In the genomic region with DNA sequence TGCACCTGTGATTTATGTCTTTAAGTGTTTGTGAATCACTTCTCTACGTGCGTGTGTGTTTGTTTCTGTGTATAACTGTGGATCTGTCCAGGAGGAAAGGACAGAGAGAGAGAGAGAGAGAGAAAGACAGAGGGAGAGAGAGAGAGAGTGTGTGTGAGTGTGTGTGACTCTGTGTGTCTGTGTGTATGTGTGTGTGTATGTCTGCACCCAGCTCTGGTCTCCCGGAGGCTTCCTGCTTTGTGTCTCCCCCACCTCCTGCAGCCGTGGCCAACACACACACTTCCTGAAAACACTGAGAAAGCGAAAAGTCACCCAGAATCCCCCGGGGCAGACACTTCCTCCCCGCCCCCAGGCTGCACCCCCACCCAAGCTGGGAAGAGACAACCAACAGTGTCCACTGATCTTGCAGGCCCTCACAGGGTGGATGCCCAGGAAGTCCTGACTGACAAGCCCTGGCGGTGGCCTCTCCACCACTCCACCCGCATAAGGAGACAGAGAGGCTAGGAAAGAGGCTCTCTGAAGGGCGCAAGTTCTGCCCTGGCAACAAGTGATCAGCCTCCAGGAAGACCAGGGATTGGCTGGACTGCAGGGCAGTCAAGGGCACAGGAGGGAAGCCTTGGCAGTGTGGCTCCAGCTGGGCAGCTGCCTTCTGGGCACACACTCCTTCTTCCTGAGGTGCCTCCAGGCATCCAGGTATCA, we compare ENCODE assay signal across 8 cellular contexts. TPM values are rescaled to one million over a fixed set of nuclear protein-coding genes. Genes with fewer than 3 reads are reported as not detected.
DNase-seq lines count a peak whose midpoint lies in the region; ATAC-seq and TF ChIP-seq lines count a peak whose summit lies in the region.

No MANE protein-coding gene starts in this region.

- TF ChIP-seq CTCF in GM12864 (IDR thresholded peaks at IDR 0.05; ENCODE audit: low read depth, low read length, missing control alignments) (no peak), SU-DHL-6 (IDR thresholded peaks at IDR 0.05; ENCODE audit: insufficient read depth, low read length, poor library complexity, severe bottlenecking) (no peak), cardiac muscle cell (IDR thresholded peaks at IDR 0.05; ENCODE audit: low read depth, low read length) (no peak), prostate gland (IDR thresholded peaks at IDR 0.05) (peak in 3 of 4 experiments; percentile 10 to 48 (median 11)), upper lobe of right lung (IDR thresholded peaks at IDR 0.05) (no peak)

- intact Hi-C loops in prostate gland (cut with DNase I) = loop anchor here (5.0 kb wide), 1 partner anchor 90 kb away; the partner anchor contains the start of gene ATG16L2
- intact Hi-C loops in upper lobe of right lung (cut with DNase I) = loop anchor here (10.0 kb wide), 1 partner anchor 453 kb away; no protein-coding TSS in a partner anchor

- H4K20me1 ChIP-seq in SU-DHL-6 (ENCODE audit: low read depth, low read length) = no peaks in the 10 kb centered on the region

- peaks cover 46% of the 10 kb centered on the region for H3K79me2 ChIP-seq in SU-DHL-6 (ENCODE audit: insufficient read depth, low read length)

- H3K9me3 ChIP-seq in SU-DHL-6 (ENCODE audit: insufficient read depth, low read length) = no peaks in the 10 kb centered on the region
- H3K9me3 ChIP-seq in cardiac muscle cell (ENCODE audit: low read depth) = no peaks in the 10 kb centered on the region
- no peaks in the 10 kb centered on the region for H3K9me3 ChIP-seq in prostate gland
- H3K9me3 ChIP-seq in upper lobe of right lung = no peaks in the 10 kb centered on the region

- DNase-seq in GM12864 (ENCODE audit: low read depth) (peak; percentile 76), NCI-H1048 (lab: John Stamatoyannopoulos, UW) (peak; percentile 51), cardiac muscle cell (ENCODE audit: low read depth in 1 of 2, low spot score in 1 of 2) (peak; percentile 79 to 96), prostate gland (ENCODE audit: low spot score) (peak; percentile 88), upper lobe of right lung (peak; percentile 92)
- peak; percentile 54 for DNase-seq in activated naive CD8-positive, alpha-beta T cell treated with anti-CD3 and anti-CD28 coated beads, Interleukin-2, amount 50 U/mL, for 16 hours (ENCODE audit: low read depth, low spot score)

- H3K27me3 ChIP-seq in SU-DHL-6 (ENCODE audit: low read length) (no peaks in the 10 kb centered on the region), cardiac muscle cell (no peaks in the 10 kb centered on the region), prostate gland (replicated peaks; ENCODE audit: insufficient read depth) (no peaks in the 10 kb centered on the region), upper lobe of right lung (no peaks in the 10 kb centered on the region)

- H3K9me2 ChIP-seq in SU-DHL-6 (replicated peaks; ENCODE audit: insufficient read depth, low read length) = no peaks in the 10 kb centered on the region

- WGBS in prostate gland = 0% methylated on average over 10 of the region's 10 CpGs

- H3K27ac ChIP-seq in SU-DHL-6 (ENCODE audit: low read depth, low read length) = peak overlapping the region; percentile 69
- peak overlapping the region; percentile 42 for H3K27ac ChIP-seq in cardiac muscle cell
- H3K27ac ChIP-seq in prostate gland = peak overlapping the region; percentile 82 to 89
- peak overlapping the region; percentile 91 for H3K27ac ChIP-seq in upper lobe of right lung

- H3K4me3 ChIP-seq in GM12864 (ENCODE audit: low read depth, low read length) (peak overlapping the region; percentile 72), SU-DHL-6 (ENCODE audit: insufficient read depth, low read length, poor library complexity, severe bottlenecking) (peak overlapping the region; percentile 67), cardiac muscle cell (no peak overlapping the region), prostate gland (peak overlapping the region; percentile 49 to 59), upper lobe of right lung (peak overlapping the region; percentile 78)

- peak overlapping the region; percentile 83 for H2AFZ ChIP-seq in SU-DHL-6 (ENCODE audit: low read depth, low read length, severe bottlenecking)

- H3K4me2 ChIP-seq in SU-DHL-6 (ENCODE audit: low read depth, low read length, poor library complexity, severe bottlenecking) = peak overlapping the region; percentile 80

- TF ChIP-seq POLR2A in prostate gland (IDR thresholded peaks at IDR 0.05) = peak; percentile 70

- H3K9ac ChIP-seq in SU-DHL-6 (ENCODE audit: low read length) = peak overlapping the region; percentile 78

- ATAC-seq in HG02588 (IDR thresholded peaks at IDR 0.05; ENCODE audit: unreplicated experiment) (peak; percentile 64), upper lobe of right lung (peak; percentile 79)

- H3K36me3 ChIP-seq in SU-DHL-6 (ENCODE audit: low read length) = no peaks in the 10 kb centered on the region
- H3K36me3 ChIP-seq in cardiac muscle cell = no peaks in the 10 kb centered on the region
- no peaks in the 10 kb centered on the region for H3K36me3 ChIP-seq in prostate gland
- H3K36me3 ChIP-seq in upper lobe of right lung = peaks cover 22% of the 10 kb centered on the region

- no peaks in the 10 kb centered on the region for H3F3A ChIP-seq in SU-DHL-6 (ENCODE audit: insufficient read depth)

- peaks cover 46% of the 10 kb centered on the region for H3K4me1 ChIP-seq in cardiac muscle cell (ENCODE audit: low read depth)
- peaks cover 10% of the 10 kb centered on the region for H3K4me1 ChIP-seq in prostate gland (replicated peaks)
- peaks cover 65% of the 10 kb centered on the region for H3K4me1 ChIP-seq in upper lobe of right lung

RNA-seq across cellular contexts. Expression of gene ARAP1, which starts 30.0 kb away (rescaled TPM):
- total RNA-seq in cardiac muscle cell (134 and 200 TPM in 2 replicates), prostate gland (100 to 1,000 TPM in 1 of 2 donors, 10 to 100 TPM in 1; 95.2 to 109 TPM), upper lobe of right lung (226 TPM)
- 41.5 and 54.6 TPM in 2 replicates for polyA plus RNA-seq in cardiac muscle cell

RNA-seq across cellular contexts. Expression of gene PDE2A, which starts 48.0 kb away (rescaled TPM):
- total RNA-seq in cardiac muscle cell (0.18 and 0.92 TPM in 2 replicates), prostate gland (10 to 100 TPM; 24.2 to 47.7 TPM), upper lobe of right lung (27.3 TPM)
- polyA plus RNA-seq in cardiac muscle cell = 0.56 TPM in 1 of 2 replicates, not detected in the other

Comparison
In these comparisons a context has a peak if more than half of its experiments do, and no peak if none do; other contexts are left out.
1. CTCF ChIP-seq: peak in prostate gland (3 of 4); none in GM12864 (single experiment), SU-DHL-6 (single experiment), cardiac muscle cell (single experiment) and upper lobe of right lung (single experiment).
2. RNA of gene PDE2A, which starts 48.0 kb away (total RNA-seq): 24.2 to 47.7 TPM in prostate gland and 27.3 TPM in upper lobe of right lung (single experiment); 0.18 to 0.92 TPM in cardiac muscle cell; every median in the first group is over 10 times any median in the second.
3. Peak in every context shown above with its lines, with median percentiles within 50 percentile points of each other: DNase-seq and H3K27ac ChIP-seq.